ENCODE assay signal across 33 cellular contexts in genomic region chr7:117241088-117241487, GRCh38.
DNase-seq lines count a peak whose midpoint lies in the region; ATAC-seq, FAIRE-seq and TF ChIP-seq lines count a peak whose summit lies in the region.
"Had no signal": no experiment of that assay in that cellular context is flagged by ENCODE, and none has a peak within 500 bp of the region (broad histone marks: within the 10 kb centered on the region; RNA-seq: fewer than 3 reads in every experiment).

No MANE protein-coding gene starts in this region.

- intact Hi-C loops in Right ventricle myocardium superior (cut with DNase I) = no loop called here
- intact Hi-C loops in IMR-90 (cut with micrococcal nuclease) = no loop called here
- intact Hi-C loops in GM12878 (cut with micrococcal nuclease; ENCODE audit: unreplicated experiment) = no loop called here

- WGBS in IMR-90 (ENCODE audit: extremely low coverage in 2 of 2, insufficient read length in 1 of 2), 2 experiments = no CpG with 5 or more reads among the region's 4 CpGs
- 33% methylated on average over 4 of the region's 4 CpGs for WGBS in GM12878 (ENCODE audit: insufficient coverage, insufficient replicate concordance, low lambda C conversion rate, missing lambda C conversion rate)

- H3K18ac ChIP-seq in IMR-90 (ENCODE audit: low read depth, low read length) = no peak overlapping the region

- no peak overlapping the region for H2BK120ac ChIP-seq in IMR-90 (ENCODE audit: low read depth, low read length)

- H2BK5ac ChIP-seq in IMR-90 (ENCODE audit: low read depth, low read length, poor library complexity, severe bottlenecking) = no peak overlapping the region

- H3K9me3 ChIP-seq in cardiac muscle cell (ENCODE audit: low read depth) (no peaks in the 10 kb centered on the region), IMR-90 (ENCODE audit: control insufficient read depth, insufficient read depth, low read length) (no peaks in the 10 kb centered on the region), GM12878 (replicated peaks; ENCODE audit: control insufficient read depth, insufficient read depth, low read length) (peaks cover under 1% of the 10 kb centered on the region; the same call in 2 of the 3 replicates)
- H3K9me3 ChIP-seq: BE2C had no signal

- H4K5ac ChIP-seq in IMR-90 (ENCODE audit: low read depth, low read length) = no peak overlapping the region

- H3K14ac ChIP-seq in IMR-90 (replicated peaks; ENCODE audit: low read depth, low read length) = no peak overlapping the region

- H3K27ac ChIP-seq in cardiac muscle cell (peak overlapping the region; percentile 89), IMR-90 (ENCODE audit: insufficient read depth, low read length) (no peak overlapping the region), GM12878 (ENCODE audit: control insufficient read depth, insufficient read depth) (no peak overlapping the region)
- H3K27ac ChIP-seq: 22Rv1; A549; BLaER1; BLaER1 treated with 17β-estradiol and CSF1 and Interleukin-3, amounts not matched to agents 10 nM and 100 nM; C4-2B had no signal

- no peaks in the 10 kb centered on the region for H3K27me3 ChIP-seq in cardiac muscle cell
- no peaks in the 10 kb centered on the region for H3K27me3 ChIP-seq in IMR-90 (ENCODE audit: control insufficient read depth, insufficient read depth, low read length)
- H3K27me3 ChIP-seq in GM12878 (replicated peaks in 1 of 2; ENCODE audit: control insufficient read depth in 2 of 2, insufficient read depth in 2 of 2, low read length in 1 of 2) = no peaks in the 10 kb centered on the region
- H3K27me3 ChIP-seq: BE2C; BLaER1; BLaER1 treated with 17β-estradiol and CSF1 and Interleukin-3, amounts not matched to agents 10 nM and 100 nM had no signal

- FAIRE-seq in GM12878 (lab: Jason Lieb, UNC) (no peak), H54 (lab: Jason Lieb, UNC) (no peak)
- FAIRE-seq: A204.1, A549, D721Med had no signal

- H3K4me3 ChIP-seq in cardiac muscle cell (no peak overlapping the region), IMR-90 (ENCODE audit: insufficient read depth, low read depth, low read length) (no peak overlapping the region), GM12878 (no peak overlapping the region)
- H3K4me3 ChIP-seq: A549; BLaER1; BLaER1 treated with 17β-estradiol and CSF1 and Interleukin-3, amounts not matched to agents 10 nM and 100 nM had no signal

- no peaks in the 10 kb centered on the region for H3K9me1 ChIP-seq in IMR-90 (ENCODE audit: insufficient read depth, low read length)

- SMC1A ChIA-PET in GM12878 (lab: Charles Lee; ENCODE audit: uncharacterized antibody, unreplicated experiment) = interaction anchor here (1.3 to 2.4 kb wide), 5 partner anchors 9 to 29 kb away, joined by 4 to 21 read pairs (median 7); no protein-coding TSS in a partner anchor

- dilution Hi-C loops in IMR-90 (cut with HindIII; ENCODE audit: low sequenced_read_pairs, unreplicated experiment) = no loop called here

- H4K8ac ChIP-seq in IMR-90 (ENCODE audit: low read depth in 2 of 2, low read length in 2 of 2) = no peak overlapping the region

- peak overlapping the region; percentile 44 for H2BK20ac ChIP-seq in IMR-90 (ENCODE audit: low read depth, low read length)

- H3K23ac ChIP-seq in IMR-90 (ENCODE audit: low read depth, low read length) = no peak overlapping the region

- H3K4me1 ChIP-seq in cardiac muscle cell (ENCODE audit: low read depth) (peaks cover 19% of the 10 kb centered on the region), IMR-90 (ENCODE audit: control insufficient read depth, insufficient read depth, low read length) (0 out of 2 replicates have a peak, but pooled peaks cover 3% of the 10 kb centered on the region), GM12878 (ENCODE audit: control insufficient read depth, insufficient read depth, low read length) (peaks cover 12% of the 10 kb centered on the region)
- H3K4me1 ChIP-seq: A549, BE2C, BLaER1, Caco-2 had no signal

- no peak for TF ChIP-seq CTCF in cardiac muscle cell (IDR thresholded peaks at IDR 0.05; ENCODE audit: low read depth, low read length)
- TF ChIP-seq CTCF in IMR-90 (conservative IDR thresholded peaks at IDR 0.05; ENCODE audit: low read depth, low read length) = no peak
- no peak for TF ChIP-seq CTCF in GM12878 (IDR thresholded peaks at IDR 0.05 in 2 of 3, conservative IDR thresholded peaks at IDR 0.05 in 1 of 3; ENCODE audit: control insufficient read depth in 2 of 3, extremely low read depth in 1 of 3, insufficient read depth in 1 of 3, low read depth in 3 of 3, low read length in 3 of 3)

- H2AK5ac ChIP-seq in IMR-90 (ENCODE audit: low read depth, low read length) = no peak overlapping the region

- POLR2A ChIA-PET in IMR-90 (lab: Charles Lee; ENCODE audit: unreplicated experiment) = no interaction called here
- POLR2A ChIA-PET in GM12878 (lab: Charles Lee) = interaction anchor here (2.5 kb wide), 1 partner anchor 10 kb away, joined by 15 read pairs; no protein-coding TSS in a partner anchor

- no peaks in the 10 kb centered on the region for H3K79me2 ChIP-seq in GM12878 (ENCODE audit: control insufficient read depth, insufficient read depth, low read length)

- TF ChIP-seq RAD21 in IMR-90 (IDR thresholded peaks at IDR 0.05; ENCODE audit: low read length) (no peak), GM12878 (IDR thresholded peaks at IDR 0.05; ENCODE audit: insufficient read depth, low read depth, low read length) (no peak)

- ATAC-seq in Right ventricle myocardium superior (ENCODE audit: poor library complexity) (no peak), IMR-90 (ENCODE audit: low read depth) (no peak), GM12878 (no peak; the same call in 2 of the 3 replicates)
- ATAC-seq: A549; CD8-positive, alpha-beta T cell had no signal

- H4K20me1 ChIP-seq in IMR-90 (ENCODE audit: insufficient read depth, low read length) = no peaks in the 10 kb centered on the region
- H4K20me1 ChIP-seq in GM12878 (ENCODE audit: control insufficient read depth, insufficient read depth) = no peaks in the 10 kb centered on the region
- H4K20me1 ChIP-seq: BLaER1; BLaER1 treated with 17β-estradiol and CSF1 and Interleukin-3, amounts not matched to agents 10 nM and 100 nM had no signal

- no peak for TF ChIP-seq EP300 in GM12878 (IDR thresholded peaks at IDR 0.05; ENCODE audit: borderline replicate concordance in 1 of 2, control insufficient read depth in 1 of 2, low read depth in 2 of 2, low read length in 2 of 2)

- no peak overlapping the region for H3K56ac ChIP-seq in IMR-90 (ENCODE audit: extremely low read depth, insufficient read depth, low read length)

- no peak overlapping the region for H2BK15ac ChIP-seq in IMR-90 (ENCODE audit: low read depth, low read length)

- RAD21 ChIA-PET in GM12878 (lab: Charles Lee; ENCODE audit: unreplicated experiment) = interaction anchor here (1.0 to 2.1 kb wide), 3 partner anchors 10 to 107 kb away, joined by 9 to 10 read pairs (median 10); no protein-coding TSS in a partner anchor

- in situ Hi-C loops in IMR-90 (cut with MboI; ENCODE audit: low sequenced_read_pairs) (no loop called here), GM12878 (cut with MboI) (no loop called here)

- DNase-seq in cardiac muscle cell (ENCODE audit: low read depth in 1 of 2, low spot score in 1 of 2) (no peak), Right ventricle myocardium superior (no peak), IMR-90 (no peak), GM12878 (ENCODE audit: low read depth, low spot score) (no peak), H54 (ENCODE audit: insufficient read length, low spot score) (no peak), kidney tubule cell (ENCODE audit: low spot score) (no peak)
- DNase-seq: 8988T; ACHN; AML-193; BE2C; C1 segment of cervical spinal cord; Caco-2; Calu3; CD4-positive, alpha-beta memory T cell; CD4-positive, alpha-beta T cell; CD4-positive, CD25-positive, alpha-beta regulatory T cell; CD8-positive, alpha-beta memory T cell; CD8-positive, alpha-beta T cell; COR-L47; DMS 273 treated with DMSO at 0.1 percent for 48 hours; DMS153; DMS53; DMS79; DMS79 treated with DMSO at 0.1 percent for 48 hours; DND-41; EL had no signal

- H4K91ac ChIP-seq in IMR-90 (ENCODE audit: insufficient read depth, low read depth, low read length) = no peak overlapping the region

- H3K9ac ChIP-seq in IMR-90 (ENCODE audit: low read depth, low read length) (no peak overlapping the region), GM12878 (ENCODE audit: control insufficient read depth, insufficient read depth, low read length) (no peak overlapping the region)
- H3K9ac ChIP-seq: BLaER1; BLaER1 treated with 17β-estradiol and CSF1 and Interleukin-3, amounts not matched to agents 10 nM and 100 nM had no signal

- H3K4ac ChIP-seq in IMR-90 (ENCODE audit: low read depth, low read length) = no peak overlapping the region

- H2AK9ac ChIP-seq in IMR-90 (replicated peaks; ENCODE audit: low read depth, low read length, poor library complexity) = no peak overlapping the region

- TF ChIP-seq POLR2A in IMR-90 (IDR thresholded peaks at IDR 0.05; ENCODE audit: low read depth, low read length) (no peak), GM12878 (IDR thresholded peaks at IDR 0.05; ENCODE audit: low read depth, low read length) (no peak), H54 (IDR thresholded peaks at IDR 0.05; ENCODE audit: low read depth, low read length) (no peak)

- H3K4me2 ChIP-seq in IMR-90 (ENCODE audit: low read depth, low read length) = no peak overlapping the region
- H3K4me2 ChIP-seq in GM12878 (ENCODE audit: control insufficient read depth, insufficient read depth) = no peak overlapping the region
- H3K4me2 ChIP-seq: A549; BLaER1; BLaER1 treated with 17β-estradiol and CSF1 and Interleukin-3, amounts not matched to agents 10 nM and 100 nM had no signal

- H3K36me3 ChIP-seq in cardiac muscle cell = no peaks in the 10 kb centered on the region
- H3K36me3 ChIP-seq in IMR-90 (ENCODE audit: control insufficient read depth, insufficient read depth, low read length) = no peaks in the 10 kb centered on the region
- no peaks in the 10 kb centered on the region for H3K36me3 ChIP-seq in GM12878 (ENCODE audit: control insufficient read depth in 2 of 2, insufficient read depth in 2 of 2, low read length in 1 of 2)
- H3K36me3 ChIP-seq: BE2C; BLaER1; BLaER1 treated with 17β-estradiol and CSF1 and Interleukin-3, amounts not matched to agents 10 nM and 100 nM had no signal

- CTCF ChIA-PET in IMR-90 (lab: Yijun Ruan, JAX) = interaction anchor here (0.5 kb wide), 1 partner anchor 311 kb away, joined by 3 read pairs; no protein-coding TSS in a partner anchor
- CTCF ChIA-PET in GM12878 (lab: Yijun Ruan, JAX) = interaction anchor here (1.0 to 1.3 kb wide), 3 partner anchors 11 to 144 kb away, joined by 3 to 4 read pairs (median 3); no protein-coding TSS in a partner anchor

- BruUV-seq in IMR-90 (replicated peaks; lab: Mats Ljungman, UMichigan) = no TSS peak
- BruUV-seq in GM12878 (replicated peaks; lab: Mats Ljungman, UMichigan) = no TSS peak

- H3K79me1 ChIP-seq in IMR-90 (ENCODE audit: low read depth in 1 of 2, low read length in 2 of 2) = no peaks in the 10 kb centered on the region

- H2AFZ ChIP-seq in IMR-90 (replicated peaks; ENCODE audit: low read length, poor library complexity) (no peak overlapping the region), GM12878 (ENCODE audit: control insufficient read depth, low read depth, low read length) (no peak overlapping the region)

TF ChIP-seq in IMR-90, 13 proteins besides CTCF, POLR2A, EP300 and RAD21 (continues in another document):
- no peak for TF ChIP-seq CEBPB (IDR thresholded peaks at IDR 0.05; ENCODE audit: low read depth, low read length)

TF ChIP-seq in GM12878, 131 proteins besides CTCF, POLR2A, EP300 and RAD21 (continues in another document):
- no peak for TF ChIP-seq SREBF2 (IDR thresholded peaks at IDR 0.05; ENCODE audit: low read length)
